1 cellular context compared by ENCODE assay signal in genomic region chr16:57030346-57030902, GRCh38.
TF ChIP-seq lines count a peak whose summit lies in the region.

No MANE protein-coding gene starts in this region.

TF ChIP-seq in IMR-90, 13 proteins besides CTCF, POLR2A, EP300 and RAD21 (continued from another document):
- no peak for TF ChIP-seq CEBPB (IDR thresholded peaks at IDR 0.05; ENCODE audit: low read depth, low read length)
